Comparison of ENCODE assay signal across 21 cellular contexts in the genomic region with DNA sequence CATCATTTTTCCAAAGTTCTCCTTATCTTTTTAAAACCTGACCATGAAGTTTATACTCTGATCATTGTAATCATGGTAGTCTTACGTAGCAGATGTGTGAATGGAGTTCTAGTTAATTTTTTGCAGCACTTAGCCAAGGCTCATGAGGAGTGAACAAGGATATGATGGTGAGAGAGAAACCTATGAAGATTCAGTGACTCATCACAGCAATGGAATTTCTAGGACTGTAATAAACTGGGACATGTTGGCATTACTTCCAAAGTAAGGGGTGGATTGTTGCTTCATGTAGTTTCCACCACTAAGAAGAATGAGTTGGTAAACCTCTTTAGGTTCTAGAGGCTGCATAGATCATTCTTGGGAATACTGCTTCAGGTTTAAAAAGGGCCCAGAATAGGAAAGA.
DNase-seq lines count a peak whose midpoint lies in the region; TF ChIP-seq lines count a peak whose summit lies in the region.
"Had no signal": no experiment of that assay in that cellular context is flagged by ENCODE, and none has a peak within 500 bp of the region (broad histone marks: within the 10 kb centered on the region; RNA-seq: fewer than 3 reads in every experiment).

No MANE protein-coding gene starts in this region.

- H4K20me1 ChIP-seq in MM.1S (ENCODE audit: insufficient read depth, low read length): no peaks in the 10 kb centered on the region

- peaks cover 4% of the 10 kb centered on the region for H3K4me1 Mint-ChIP-seq in nephron
- H3K4me1 Mint-ChIP-seq: CD8-positive, alpha-beta memory T cell had no signal

- no peaks in the 10 kb centered on the region for H3F3A ChIP-seq in MM.1S (ENCODE audit: insufficient read depth, low read length)

- H3K9me3 Mint-ChIP-seq in nephron: peaks cover 10% of the 10 kb centered on the region

- TF ChIP-seq CTCF in choroid plexus epithelial cell (conservative IDR thresholded peaks at IDR 0.05; ENCODE audit: low read depth, low read length): no peak
- no peak for TF ChIP-seq CTCF in nephron (IDR thresholded peaks at IDR 0.05; ENCODE audit: unreplicated experiment in 3 of 3)
- TF ChIP-seq CTCF in MM.1S (IDR thresholded peaks at IDR 0.05; ENCODE audit: low read length): no peak

- H3K36me3 Mint-ChIP-seq in nephron (ENCODE audit: low read depth): peaks cover 8% of the 10 kb centered on the region
- H3K36me3 Mint-ChIP-seq: CD8-positive, alpha-beta memory T cell had no signal

- no peaks in the 10 kb centered on the region for H3K79me2 ChIP-seq in MM.1S (ENCODE audit: low read length)

- peak overlapping the region; percentile 19 to 52 (median 43) for H3K4me3 Mint-ChIP-seq in nephron
- H3K4me3 Mint-ChIP-seq: CD8-positive, alpha-beta memory T cell had no signal

- H2AFZ ChIP-seq in MM.1S (ENCODE audit: low read length): no peak overlapping the region

- H3K9me2 ChIP-seq in MM.1S (replicated peaks; ENCODE audit: insufficient read depth, low read length): no peaks in the 10 kb centered on the region
- H3K9me2 ChIP-seq: SK-N-SH had no signal

- DNase-seq in EH (ENCODE audit: low read depth): peak; percentile 2
- DNase-seq in LoVo (ENCODE audit: low spot score): peak; percentile 20
- peak; percentile 2 for DNase-seq in choroid plexus epithelial cell (ENCODE audit: low read depth)
- DNase-seq in MM.1S: no peak
- DNase-seq in iPS-NIHi7 (ENCODE audit: extremely low spot score): no peak
- no peak for DNase-seq in HUDEP-2 (lab: John Stamatoyannopoulos, UW; ENCODE audit: unreplicated experiment in 76 of 76)
- DNase-seq: C1 segment of cervical spinal cord; CD8-positive, alpha-beta memory T cell; DMS79; KBM-7; NCI-H1417; NCI-H187; NCI-H2227 treated with DMSO at 0.1 percent for 48 hours; NCI-H524; NCI-H82; OCI-M1; RPMI8226; SHP77 treated with DMSO at 0.1 percent for 48 hours; SK-N-SH had no signal

- H3K4me1 ChIP-seq in MM.1S (ENCODE audit: low read length): no peaks in the 10 kb centered on the region
- H3K4me1 ChIP-seq: HAP-1 had no signal

- no peak overlapping the region for H3K9ac ChIP-seq in MM.1S (ENCODE audit: low read length)
- H3K9ac ChIP-seq: SK-N-SH had no signal

- peak overlapping the region; percentile 78 to 85 (median 81) for H3K27ac Mint-ChIP-seq in nephron
- H3K27ac Mint-ChIP-seq: CD8-positive, alpha-beta memory T cell had no signal

- H3K4me3 ChIP-seq in choroid plexus epithelial cell (ENCODE audit: low read depth, low read length) (no peak overlapping the region), MM.1S (ENCODE audit: low read length) (no peak overlapping the region)
- H3K4me3 ChIP-seq: HAP-1 had no signal

- H3K4me2 ChIP-seq in MM.1S (ENCODE audit: low read depth, low read length): no peak overlapping the region
- H3K4me2 ChIP-seq: SK-N-SH had no signal

- H3K27me3 ChIP-seq in MM.1S (replicated peaks; ENCODE audit: insufficient read depth, low read length): no peaks in the 10 kb centered on the region

- no peaks in the 10 kb centered on the region for H3K27me3 Mint-ChIP-seq in nephron (ENCODE audit: low read depth)
- H3K27me3 Mint-ChIP-seq: CD8-positive, alpha-beta memory T cell had no signal

- H3K36me3 ChIP-seq in MM.1S (replicated peaks; ENCODE audit: insufficient read depth, low read length): no peaks in the 10 kb centered on the region
- H3K36me3 ChIP-seq: HAP-1 had no signal

- H3K27ac ChIP-seq in MM.1S (ENCODE audit: low read length): no peak overlapping the region

- H3K9me3 ChIP-seq in MM.1S (replicated peaks; ENCODE audit: insufficient read depth, low read length): no peaks in the 10 kb centered on the region
- H3K9me3 ChIP-seq: HAP-1, SK-N-SH had no signal

Comparison
In these comparisons a context has a peak if more than half of its experiments do, and no peak if none do; other contexts are left out.
1. DNase-seq: peak in EH (single experiment), LoVo (single experiment) and choroid plexus epithelial cell (single experiment); none in MM.1S (single experiment), iPS-NIHi7 (single experiment) and HUDEP-2 (0 of 76).